7 cellular contexts compared by ENCODE assay signal in the genomic region with DNA sequence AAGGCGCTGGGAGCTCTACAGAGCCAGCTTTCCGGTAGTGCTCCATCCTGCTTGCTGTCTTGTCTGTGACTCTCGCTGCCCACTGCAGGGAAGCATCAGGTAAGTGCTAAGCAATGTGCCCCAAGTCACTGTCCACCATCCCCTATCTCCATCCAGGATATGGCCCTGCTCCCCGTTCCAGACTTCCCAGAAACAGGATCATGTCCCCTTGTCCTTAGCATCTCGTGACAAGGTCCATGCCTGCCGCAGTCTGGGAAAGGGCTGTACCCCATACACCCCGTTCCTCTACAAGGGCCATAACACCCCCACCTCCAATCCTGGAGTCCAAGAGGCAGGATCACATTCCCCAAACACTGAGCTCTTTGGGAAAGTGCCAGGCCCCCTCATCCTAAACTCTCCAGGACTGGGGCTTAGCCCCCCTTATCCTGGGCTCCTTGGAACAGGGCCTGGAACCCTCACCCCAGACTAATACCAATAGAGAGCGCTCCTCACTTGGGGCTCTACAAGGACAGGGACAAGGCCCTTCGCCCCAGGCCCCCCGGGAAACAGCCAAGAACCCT. TPM values are rescaled to one million over a fixed set of nuclear protein-coding genes. Genes with fewer than 3 reads are reported as not detected.
DNase-seq lines count a peak whose midpoint lies in the region; ATAC-seq and TF ChIP-seq lines count a peak whose summit lies in the region.
"Had no signal": no experiment of that assay in that cellular context is flagged by ENCODE, and none has a peak within 500 bp of the region (broad histone marks: within the 10 kb centered on the region; RNA-seq: fewer than 3 reads in every experiment).

No MANE protein-coding gene starts in this region.

- no peak for TF ChIP-seq CTCF in lung (IDR thresholded peaks at IDR 0.05; ENCODE audit: control extremely low read depth, extremely low read depth)
- TF ChIP-seq CTCF in GM13977 (IDR thresholded peaks at IDR 0.05; ENCODE audit: extremely low read depth, insufficient read depth, missing control alignments) = no peak

- in situ Hi-C loops in GM13977 (cut with MboI; ENCODE audit: low pct_unique_long_range_greater_than_20kb, low sequenced_read_pairs, unreplicated experiment) = no loop called here

- DNase-seq in activated T-cell treated with anti-CD3 and anti-CD28 coated beads, Interleukin-2, amount 50 U/mL, for 72 hours = no peak
- no peak for DNase-seq in lung (ENCODE audit: low spot score)
- DNase-seq in NOMO-1 treated with DMSO at 0.1 percent for 48 hours (lab: John Stamatoyannopoulos, UW; ENCODE audit: unreplicated experiment) = no peak
- DNase-seq in GM13977 (ENCODE audit: low spot score) = no peak
- DNase-seq in NCI-H2029 treated with DMSO at 0.1 percent for 48 hours (lab: John Stamatoyannopoulos, UW) = no peak

- peak overlapping the region; percentile 93 to 95 for H3K4me3 Mint-ChIP-seq in activated T-cell treated with anti-CD3 and anti-CD28 coated beads, Interleukin-2, amount 50 U/mL, for 72 hours

- H3K27me3 ChIP-seq in lung (ENCODE audit: control insufficient read depth, insufficient read depth) = no peaks in the 10 kb centered on the region

- H3K36me3 Mint-ChIP-seq in activated T-cell treated with anti-CD3 and anti-CD28 coated beads, Interleukin-2, amount 50 U/mL, for 72 hours (ENCODE audit: insufficient read depth in 2 of 2) = peaks cover 0 to 5% of the 10 kb centered on the region in 2 donors

- peak overlapping the region; percentile 87 to 91 for H3K27ac ChIP-seq in lung (ENCODE audit: low read depth in 1 of 2, low read length in 1 of 2)

- no peaks in the 10 kb centered on the region for H3K27me3 Mint-ChIP-seq in activated T-cell treated with anti-CD3 and anti-CD28 coated beads, Interleukin-2, amount 50 U/mL, for 72 hours (ENCODE audit: low read depth)

- no peaks in the 10 kb centered on the region for H3K9me3 Mint-ChIP-seq in activated T-cell treated with anti-CD3 and anti-CD28 coated beads, Interleukin-2, amount 50 U/mL, for 72 hours

- H3K27ac Mint-ChIP-seq in activated T-cell treated with anti-CD3 and anti-CD28 coated beads, Interleukin-2, amount 50 U/mL, for 72 hours = peak overlapping the region; percentile 95

- peaks cover 4 to 8% of the 10 kb centered on the region in 2 donors for H3K4me1 ChIP-seq in lung (ENCODE audit: control insufficient read depth in 2 of 2, insufficient read depth in 2 of 2, low read length in 2 of 2)

- 61 to 72% methylated on average over 10 of the region's 10 CpGs for WGBS in lung, 2 donors

- H3K9me3 ChIP-seq in lung (ENCODE audit: control insufficient read depth in 2 of 2, insufficient read depth in 1 of 2, low read length in 1 of 2) = no peaks in the 10 kb centered on the region

- peaks cover 22% of the 10 kb centered on the region for H3K4me1 Mint-ChIP-seq in activated T-cell treated with anti-CD3 and anti-CD28 coated beads, Interleukin-2, amount 50 U/mL, for 72 hours (ENCODE audit: low read depth)

- H3K36me3 ChIP-seq in lung (ENCODE audit: control insufficient read depth in 2 of 2, insufficient read depth in 2 of 2, low read length in 2 of 2) = peaks cover 0 to 14% of the 10 kb centered on the region in 2 donors

- peak overlapping the region; percentile 80 for H3K4me3 ChIP-seq in lung

- ATAC-seq in GM21717 (IDR thresholded peaks at IDR 0.05; ENCODE audit: unreplicated experiment) (peak; percentile 5), lung (ENCODE audit: insufficient read depth, low FRiP score) (no peak)
- ATAC-seq in activated T-cell treated with anti-CD3 and anti-CD28 coated beads, Interleukin-2, amount 50 U/mL, for 72 hours (replicated peaks in 1 of 2) = peak in 1 of 2 donors; percentile 3

RNA-seq across cellular contexts. Expression of a gene that starts 0.6 kb away (rescaled TPM):
- total RNA-seq in activated T-cell treated with anti-CD3 and anti-CD28 coated beads, Interleukin-2, amount 50 U/mL, for 72 hours = 10 to 100 TPM; 25.0 to 31.8 TPM
- total RNA-seq in lung = 10 to 100 TPM; 17.0 to 21.9 TPM
- 10 to 100 TPM; 29.6 to 32.6 TPM for polyA plus RNA-seq in lung

RNA-seq across cellular contexts. Expression of a gene that starts 9.0 kb away (rescaled TPM):
- total RNA-seq in activated T-cell treated with anti-CD3 and anti-CD28 coated beads, Interleukin-2, amount 50 U/mL, for 72 hours = 10 to 100 TPM; 75.6 to 79.2 TPM
- 10 to 100 TPM; 39.8 to 86.3 TPM for total RNA-seq in lung
- 10 to 100 TPM; 66.0 to 74.6 TPM for polyA plus RNA-seq in lung

RNA-seq across cellular contexts. Expression of a gene that starts 17.5 kb away (rescaled TPM):
- under 1 TPM; 0.16 to 0.29 TPM for total RNA-seq in activated T-cell treated with anti-CD3 and anti-CD28 coated beads, Interleukin-2, amount 50 U/mL, for 72 hours
- total RNA-seq in lung = not detected
- polyA plus RNA-seq in lung = not detected
- polyA plus RNA-seq: adipose tissue had no signal

RNA-seq across cellular contexts. Expression of a gene that starts 21.8 kb away (rescaled TPM):
- total RNA-seq in activated T-cell treated with anti-CD3 and anti-CD28 coated beads, Interleukin-2, amount 50 U/mL, for 72 hours = not detected
- 1 to 10 TPM; 1.8 to 3.3 TPM for total RNA-seq in lung
- polyA plus RNA-seq in lung = under 1 TPM; 0.42 to 0.89 TPM

RNA-seq across cellular contexts. Expression of a gene that starts 26.3 kb away (rescaled TPM):
- total RNA-seq in activated T-cell treated with anti-CD3 and anti-CD28 coated beads, Interleukin-2, amount 50 U/mL, for 72 hours = 10 to 100 TPM; 44.2 to 61.0 TPM
- 10 to 100 TPM; 26.0 to 64.1 TPM for total RNA-seq in lung
- polyA plus RNA-seq in lung = 10 to 100 TPM; 62.5 to 72.0 TPM
